In genomic region chr11:65486570-65487466, GRCh38 we compare ENCODE assay signal across 8 cellular contexts. TPM values are rescaled to one million over a fixed set of nuclear protein-coding genes. Genes with fewer than 3 reads are reported as not detected.
DNase-seq lines count a peak whose midpoint lies in the region; ATAC-seq and TF ChIP-seq lines count a peak whose summit lies in the region.
"Had no signal": no experiment of that assay in that cellular context is flagged by ENCODE, and none has a peak within 500 bp of the region (broad histone marks: within the 10 kb centered on the region; RNA-seq: fewer than 3 reads in every experiment).

No MANE protein-coding gene starts in this region.

- peak overlapping the region; percentile 61 for H3K4me2 ChIP-seq in OCI-LY1 (ENCODE audit: low read length)

- H3K9me2 ChIP-seq in OCI-LY1 (ENCODE audit: low read depth, low read length) = no peaks in the 10 kb centered on the region

- no peaks in the 10 kb centered on the region for H4K20me1 ChIP-seq in OCI-LY1 (ENCODE audit: insufficient read depth, low read length)

- no peak overlapping the region for H2AFZ ChIP-seq in OCI-LY1 (ENCODE audit: low read length)

- no peaks in the 10 kb centered on the region for H3F3A ChIP-seq in OCI-LY1 (ENCODE audit: insufficient read depth, low read length)

- H3K4me3 ChIP-seq in OCI-LY1 (ENCODE audit: low read depth, low read length, poor library complexity, severe bottlenecking) (peak overlapping the region; percentile 2), breast epithelium (no peak overlapping the region), mucosa of descending colon (no peak overlapping the region), thyroid gland (replicated peaks in 1 of 3) (no peak overlapping the region)

- H3K4me1 ChIP-seq in OCI-LY1 (ENCODE audit: insufficient read depth, low read length, severe bottlenecking) (peaks cover 76% of the 10 kb centered on the region), breast epithelium (peaks cover 30 to 51% of the 10 kb centered on the region in 2 donors), mucosa of descending colon (ENCODE audit: low read depth) (peaks cover 53% of the 10 kb centered on the region), thyroid gland (peaks cover 62 to 66% of the 10 kb centered on the region in 2 donors)

- WGBS in thyroid gland, 2 donors = 63 to 66% methylated on average over 10 of the region's 10 CpGs

- ATAC-seq in mucosa of descending colon = no peak
- ATAC-seq in GM18867 (IDR thresholded peaks at IDR 0.05; ENCODE audit: unreplicated experiment) = no peak

- H3K9ac ChIP-seq in OCI-LY1 (ENCODE audit: low read length) = 0 out of 2 replicates have a peak overlapping the region, but pooled peaks have one; percentile 15

- H3K36me3 ChIP-seq in OCI-LY1 (ENCODE audit: insufficient read depth, low read length) (no peaks in the 10 kb centered on the region), breast epithelium (no peaks in the 10 kb centered on the region), mucosa of descending colon (ENCODE audit: low read depth) (no peaks in the 10 kb centered on the region), thyroid gland (no peaks in the 10 kb centered on the region)

- H3K79me2 ChIP-seq in OCI-LY1 (ENCODE audit: insufficient read depth, low read length) = no peaks in the 10 kb centered on the region

- H3K9me3 ChIP-seq in OCI-LY1 (ENCODE audit: low read length) (no peaks in the 10 kb centered on the region), breast epithelium (no peaks in the 10 kb centered on the region), mucosa of descending colon (no peaks in the 10 kb centered on the region), thyroid gland (no peaks in the 10 kb centered on the region)

- H3K27ac ChIP-seq in OCI-LY1 (ENCODE audit: low read depth, low read length, poor library complexity, severe bottlenecking) (peak overlapping the region; percentile 78), breast epithelium (peak overlapping the region; percentile 98 to 99), thyroid gland (peak overlapping the region; percentile 97 to 99 (median 98))

- TF ChIP-seq POLR2A in breast epithelium (IDR thresholded peaks at IDR 0.05) (no peak), thyroid gland (IDR thresholded peaks at IDR 0.05) (no peak)

- no peak for TF ChIP-seq CTCF in OCI-LY1 (IDR thresholded peaks at IDR 0.05; ENCODE audit: low read length)
- no peak for TF ChIP-seq CTCF in breast epithelium (IDR thresholded peaks at IDR 0.05)
- TF ChIP-seq CTCF in mucosa of descending colon (IDR thresholded peaks at IDR 0.05) = no peak
- no peak for TF ChIP-seq CTCF in thyroid gland (IDR thresholded peaks at IDR 0.05)

- intact Hi-C loops in breast epithelium (cut with DNase I; ENCODE audit: low total_unique reads) (no loop called here), mucosa of descending colon (cut with DNase I, micrococcal nuclease) (no loop called here), thyroid gland (cut with DNase I) (no loop called here)

- no peaks in the 10 kb centered on the region for H3K27me3 ChIP-seq in OCI-LY1 (ENCODE audit: insufficient read depth, low read length)
- no peaks in the 10 kb centered on the region for H3K27me3 ChIP-seq in breast epithelium
- H3K27me3 ChIP-seq in thyroid gland = no peaks in the 10 kb centered on the region

- DNase-seq in breast epithelium (ENCODE audit: low spot score in 2 of 2) = no peak
- DNase-seq in mucosa of descending colon = peak in 2 of 3 donors; percentile 12 to 23
- no peak for DNase-seq in thyroid gland
- no peak for DNase-seq in HuH-7.5 (ENCODE audit: low spot score)
- no peak for DNase-seq in activated CD4-positive, alpha-beta T cell treated with anti-CD3 and anti-CD28 coated beads, Interleukin-2, amount 50 U/mL, for 4 hours
- DNase-seq: stimulated activated CD4-positive, alpha-beta T cell treated with anti-CD3 and anti-CD28 coated beads, Interleukin-2, amount 100 ng/mL, for 48 hours had no signal

RNA-seq across cellular contexts. Expression of gene MALAT1, which starts 12.0 kb away (rescaled TPM):
- total RNA-seq in breast epithelium (over 10,000 TPM; 14,217 to 22,312 (median 18,959) TPM), mucosa of descending colon (over 10,000 TPM; 10,779 to 14,350 (median 11,224) TPM), thyroid gland (over 10,000 TPM; 20,994 to 36,233 (median 26,043) TPM)

RNA-seq across cellular contexts. Expression of gene SCYL1, which starts 38.1 kb away (rescaled TPM):
- total RNA-seq in breast epithelium = 10 to 100 TPM; 74.1 to 83.4 (median 83.2) TPM
- 10 to 100 TPM; 60.1 to 77.4 (median 60.3) TPM for total RNA-seq in mucosa of descending colon
- total RNA-seq in thyroid gland = 100 to 1,000 TPM in 3 of 4 donors, 10 to 100 TPM in 1; 99.8 to 122 (median 116) TPM

Comparison
In these comparisons a context has a peak if more than half of its experiments do, and no peak if none do; other contexts are left out.
1. DNase-seq: peak in mucosa of descending colon (2 of 3); none in breast epithelium (0 of 2), thyroid gland (0 of 2), HuH-7.5 (single experiment) and activated CD4-positive, alpha-beta T cell treated with anti-CD3 and anti-CD28 coated beads, Interleukin-2, amount 50 U/mL, for 4 hours (0 of 2).
2. Peak in every context shown above with its lines, with median percentiles within 50 percentile points of each other: H3K27ac ChIP-seq.